26 cellular contexts compared by ENCODE assay signal in genomic region chr1:188270497-188270896, GRCh38.
"Had no signal": no experiment of that assay in that cellular context is flagged by ENCODE, and none has a peak within 500 bp of the region (broad histone marks: within the 10 kb centered on the region; RNA-seq: fewer than 3 reads in every experiment).

No MANE protein-coding gene starts in this region.

- H3K4me3 ChIP-seq: coronary artery, esophagus muscularis mucosa, gastroesophageal sphincter, heart right ventricle, lower lobe of right lung, right lobe of liver, stomach, tibial artery had no signal

- H3K4me3 Mint-ChIP-seq: immature natural killer cell; natural killer cell; neural crest cell; stimulated activated naive B cell treated with anti-CD40 and anti-IgM and Interleukin-4, amounts not matched to agents 10 μg/mL and 1 μg/mL and 100 μg/mL, for 72 hours; type B pancreatic cell had no signal

- H3K36me3 ChIP-seq: esophagus muscularis mucosa, gastroesophageal sphincter, heart right ventricle, lower lobe of right lung, neutrophil, right lobe of liver, stomach, tibial artery had no signal

- H3K9me3 ChIP-seq: esophagus muscularis mucosa, gastroesophageal sphincter, lower lobe of right lung, neutrophil, right lobe of liver, tibial artery had no signal

- H3K36me3 Mint-ChIP-seq: immature natural killer cell; natural killer cell; stimulated activated naive B cell treated with anti-CD40 and anti-IgM and Interleukin-4, amounts not matched to agents 10 μg/mL and 1 μg/mL and 100 μg/mL, for 72 hours; type B pancreatic cell had no signal

- H3K9me3 Mint-ChIP-seq: type B pancreatic cell had no signal

- H3K27me3 ChIP-seq: esophagus muscularis mucosa, foreskin keratinocyte, gastroesophageal sphincter, heart right ventricle, neutrophil, right lobe of liver, stomach, tibial artery had no signal

- H3K4me1 ChIP-seq: esophagus muscularis mucosa, foreskin keratinocyte, gastroesophageal sphincter, heart right ventricle, lower lobe of right lung, parathyroid adenoma, right lobe of liver, stomach, tibial artery had no signal

- DNase-seq: dermis blood vessel endothelial cell; effector memory CD4-positive, alpha-beta T cell; foreskin keratinocyte; glutamatergic neuron; heart right ventricle; hippocampal formation; immature natural killer cell; islet precursor cell; left ventricle myocardium superior; lower lobe of right lung; natural killer cell; right lobe of liver; small intestine; stimulated activated CD4-positive, alpha-beta T cell treated with anti-CD3 and anti-CD28 coated beads, Interleukin-15, amount 100 ng/mL, for 24 hours; stimulated activated CD4-positive, alpha-beta T cell treated with anti-CD3 and anti-CD28 coated beads, Interleukin-2, amount 100 ng/mL, for 48 hours; stimulated activated naive B cell treated with anti-CD40 and anti-IgM and Interleukin-4, amounts not matched to agents 10 μg/mL and 1 μg/mL and 100 μg/mL, for 72 hours; stomach; tibial artery had no signal

- H3K27me3 Mint-ChIP-seq: progenitor cell of endocrine pancreas; stimulated activated naive B cell treated with anti-CD40 and anti-IgM and Interleukin-4, amounts not matched to agents 10 μg/mL and 1 μg/mL and 100 μg/mL, for 72 hours; type B pancreatic cell had no signal

- H3K27ac ChIP-seq: coronary artery, esophagus muscularis mucosa, foreskin keratinocyte, gastroesophageal sphincter, heart right ventricle, lower lobe of right lung, neutrophil, parathyroid adenoma, right lobe of liver, stomach, tibial artery had no signal

- H3K4me1 Mint-ChIP-seq: immature natural killer cell; natural killer cell; neural crest cell; stimulated activated naive B cell treated with anti-CD40 and anti-IgM and Interleukin-4, amounts not matched to agents 10 μg/mL and 1 μg/mL and 100 μg/mL, for 72 hours had no signal

- ATAC-seq: foreskin keratinocyte; gastroesophageal sphincter; heart right ventricle; left ventricle myocardium superior; lower lobe of right lung; natural killer cell; right lobe of liver; stimulated activated naive B cell treated with anti-CD40 and anti-IgM and Interleukin-4, amounts not matched to agents 10 μg/mL and 1 μg/mL and 100 μg/mL, for 72 hours had no signal

- H3K27ac Mint-ChIP-seq: immature natural killer cell; natural killer cell; progenitor cell of endocrine pancreas; stimulated activated naive B cell treated with anti-CD40 and anti-IgM and Interleukin-4, amounts not matched to agents 10 μg/mL and 1 μg/mL and 100 μg/mL, for 72 hours; type B pancreatic cell had no signal
